22 cellular contexts compared by ENCODE assay signal in the genomic region with DNA sequence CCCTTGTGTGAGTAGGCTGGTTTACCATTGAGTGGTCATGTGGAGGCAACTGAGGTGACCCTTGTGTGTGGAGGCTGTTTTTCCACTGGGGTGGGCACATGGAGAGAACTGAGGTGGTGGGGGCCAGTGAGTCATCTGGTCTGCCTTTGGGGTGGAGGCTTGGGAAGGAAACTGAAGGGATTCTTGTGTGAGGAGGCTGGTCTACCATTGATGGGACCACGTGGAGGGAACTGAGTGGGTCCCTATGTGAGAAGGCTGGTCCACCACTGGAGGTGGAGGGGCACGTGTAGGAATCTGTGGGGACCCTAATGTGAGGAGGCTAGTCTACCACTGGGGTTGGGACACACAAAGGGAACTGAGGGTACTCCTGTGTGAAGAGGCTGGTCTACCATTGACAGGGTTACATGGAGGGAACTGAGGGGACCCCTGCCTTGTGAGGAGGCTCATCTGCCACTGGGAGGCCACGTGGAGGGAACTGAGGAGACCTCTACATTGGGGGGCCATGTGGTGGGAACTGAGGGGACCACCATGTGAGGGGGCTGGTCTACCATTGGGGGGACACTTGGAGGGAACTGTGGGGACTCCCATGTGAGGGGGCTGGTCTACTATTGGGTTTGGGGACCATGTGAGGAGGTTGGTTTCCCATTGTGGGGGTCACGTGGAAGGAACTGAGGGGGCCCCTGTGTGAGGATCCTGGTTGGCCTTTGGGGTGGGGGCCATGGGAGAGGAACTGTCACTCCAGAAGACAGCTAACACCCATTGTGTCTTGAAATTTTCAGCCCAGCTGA.
DNase-seq lines count a peak whose midpoint lies in the region; ATAC-seq and TF ChIP-seq lines count a peak whose summit lies in the region.
"Had no signal": no experiment of that assay in that cellular context is flagged by ENCODE, and none has a peak within 500 bp of the region (broad histone marks: within the 10 kb centered on the region; RNA-seq: fewer than 3 reads in every experiment).

No MANE protein-coding gene starts in this region.

- H3K9me3 ChIP-seq in RWPE2 (ENCODE audit: severe bottlenecking) (no peaks in the 10 kb centered on the region), stomach (peaks cover 0 to 10% (median 4%) of the 10 kb centered on the region in 4 donors)
- H3K9me3 ChIP-seq: esophagus squamous epithelium, tibial artery had no signal

- DNase-seq in activated CD4-positive, CD25-positive, alpha-beta regulatory T cell treated with anti-CD3 and anti-CD28 coated beads, Interleukin-2, amount 50 U/mL, for 72 hours: peak; percentile 23
- DNase-seq in RWPE2 (ENCODE audit: low spot score) (peak; percentile 41), islet precursor cell (peak; percentile 25), stomach (peak; percentile 3), anterior cingulate cortex (lab: John Stamatoyannopoulos, UW) (no peak)
- DNase-seq: 8988T; central memory CD4-positive, alpha-beta T cell; COR-L47; effector CD8-positive, alpha-beta T cell; esophagus squamous epithelium; Kasumi-1; left ventricle myocardium superior; NCI-H1092; NCI-H2081; NCI-H446; nucleus accumbens; right cardiac atrium had no signal

- no peak for TF ChIP-seq POLR2A in stomach (IDR thresholded peaks at IDR 0.05)

- intact Hi-C loops in stomach (cut with DNase I; ENCODE audit: low total_unique reads): no loop called here

- no peaks in the 10 kb centered on the region for H3K36me3 ChIP-seq in RWPE2 (ENCODE audit: low read depth)
- H3K36me3 ChIP-seq in stomach: no peaks in the 10 kb centered on the region
- H3K36me3 ChIP-seq: esophagus squamous epithelium, tibial artery had no signal

- WGBS in stomach, 5 donors: 71 to 82% (median 79%) methylated on average over 4 of the region's 4 CpGs

- no peak for TF ChIP-seq CTCF in RWPE2 (IDR thresholded peaks at IDR 0.05; ENCODE audit: poor library complexity, severe bottlenecking)
- no peak for TF ChIP-seq CTCF in stomach (IDR thresholded peaks at IDR 0.05)

- H3K27me3 ChIP-seq in RWPE2 (ENCODE audit: insufficient read depth, poor library complexity, severe bottlenecking): no peaks in the 10 kb centered on the region
- H3K27me3 ChIP-seq in stomach: no peaks in the 10 kb centered on the region
- H3K27me3 ChIP-seq: tibial artery had no signal

- no peak for TF ChIP-seq EP300 in stomach (IDR thresholded peaks at IDR 0.05)

- no peaks in the 10 kb centered on the region for H3K4me1 ChIP-seq in RWPE2 (ENCODE audit: insufficient read depth, poor library complexity, severe bottlenecking)
- H3K4me1 ChIP-seq in stomach: no peaks in the 10 kb centered on the region
- H3K4me1 ChIP-seq: esophagus squamous epithelium, tibial artery had no signal

- H3K4me3 ChIP-seq in RWPE2 (ENCODE audit: severe bottlenecking) (no peak overlapping the region), stomach (no peak overlapping the region)
- H3K4me3 ChIP-seq: esophagus squamous epithelium, tibial artery had no signal

- ATAC-seq in activated CD4-positive, CD25-positive, alpha-beta regulatory T cell treated with anti-CD3 and anti-CD28 coated beads, Interleukin-2, amount 50 U/mL, for 24 hours: no peak
- ATAC-seq in RWPE2 (ENCODE audit: low read depth) (no peak), HG03045 (IDR thresholded peaks at IDR 0.05; ENCODE audit: unreplicated experiment) (no peak), HG03457 (IDR thresholded peaks at IDR 0.05; ENCODE audit: unreplicated experiment) (no peak)
- ATAC-seq: left ventricle myocardium superior; right cardiac atrium; stimulated activated memory B cell treated with anti-CD40 and anti-IgM and Interleukin-4, amounts not matched to agents 10 μg/mL and 1 μg/mL and 100 μg/mL, for 72 hours had no signal

- no peak overlapping the region for H3K27ac ChIP-seq in RWPE2 (ENCODE audit: poor library complexity, severe bottlenecking)
- H3K27ac ChIP-seq in stomach: no peak overlapping the region
- H3K27ac ChIP-seq: esophagus squamous epithelium, tibial artery had no signal

Comparison
In these comparisons a context has a peak if more than half of its experiments do, and no peak if none do; other contexts are left out.
1. DNase-seq: peak in activated CD4-positive, CD25-positive, alpha-beta regulatory T cell treated with anti-CD3 and anti-CD28 coated beads, Interleukin-2, amount 50 U/mL, for 72 hours (single experiment), RWPE2 (single experiment), islet precursor cell (single experiment) and stomach (single experiment); none in anterior cingulate cortex (0 of 58).